Comparison of ENCODE assay signal across 16 cellular contexts in the genomic region with DNA sequence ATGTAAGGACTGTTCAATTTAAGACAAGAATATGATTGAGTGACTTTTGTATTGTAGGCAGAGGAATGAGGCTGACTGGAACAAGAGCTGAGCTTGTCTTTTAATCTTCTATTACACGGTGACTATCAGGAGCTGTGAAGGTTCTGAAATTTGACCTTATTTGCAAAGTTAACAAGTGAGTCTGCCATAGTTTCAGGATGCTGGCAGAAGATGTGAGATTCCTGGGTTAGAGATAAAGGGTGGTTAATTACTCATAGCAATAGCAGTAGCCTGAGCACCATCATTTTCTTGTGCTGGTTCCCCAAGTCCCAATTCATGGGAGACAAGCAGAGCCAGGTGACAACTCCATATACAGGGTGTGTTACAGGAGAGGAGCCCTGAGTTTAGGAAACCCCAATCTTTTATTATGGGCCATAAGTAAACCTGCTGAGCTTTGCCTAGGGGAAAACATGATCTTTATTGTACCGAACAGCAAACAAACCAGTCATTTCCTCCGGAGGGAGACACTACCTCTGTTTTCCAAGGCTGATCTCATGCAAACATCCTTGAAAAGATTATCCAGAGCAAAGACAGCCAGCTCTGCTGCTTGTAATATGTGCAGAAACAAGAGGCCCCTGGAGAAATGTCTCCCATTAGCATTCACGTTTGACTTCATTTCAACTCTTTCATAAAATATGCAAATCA. TPM values are rescaled to one million over a fixed set of nuclear protein-coding genes. Genes with fewer than 3 reads are reported as not detected.
DNase-seq lines count a peak whose midpoint lies in the region; ATAC-seq and TF ChIP-seq lines count a peak whose summit lies in the region.
"Had no signal": no experiment of that assay in that cellular context is flagged by ENCODE, and none has a peak within 500 bp of the region (broad histone marks: within the 10 kb centered on the region; RNA-seq: fewer than 3 reads in every experiment).

No MANE protein-coding gene starts in this region.

- no peaks in the 10 kb centered on the region for H3K79me2 ChIP-seq in smooth muscle cell (ENCODE audit: low read depth)

- no peaks in the 10 kb centered on the region for H3K27me3 ChIP-seq in endodermal cell (ENCODE audit: control insufficient read depth, insufficient read depth, low read length, poor library complexity, severe bottlenecking)
- H3K27me3 ChIP-seq in smooth muscle cell (ENCODE audit: low read depth): no peaks in the 10 kb centered on the region

- 85% methylated on average over 3 to 4 of the region's 4 CpGs for WGBS in endodermal cell (ENCODE audit: insufficient coverage in 1 of 2, insufficient read length in 1 of 2), 2 experiments
- 55% methylated on average over 4 of the region's 4 CpGs for WGBS in smooth muscle cell (ENCODE audit: low lambda C conversion rate)

- no peak overlapping the region for H2AFZ ChIP-seq in smooth muscle cell (ENCODE audit: low read depth)

- no peak overlapping the region for H3K4me3 Mint-ChIP-seq in endodermal cell

- H3K4me2 ChIP-seq in smooth muscle cell: no peak overlapping the region
- H3K4me2 ChIP-seq: A549 had no signal

- H3K27ac Mint-ChIP-seq in endodermal cell: no peak overlapping the region

- H3K9ac ChIP-seq in endodermal cell (ENCODE audit: extremely low read depth, low read length, poor library complexity, severe bottlenecking): no peak overlapping the region
- no peak overlapping the region for H3K9ac ChIP-seq in smooth muscle cell (ENCODE audit: low read depth)

- H3K9me3 ChIP-seq in endodermal cell (ENCODE audit: control insufficient read depth, low read length): peaks cover 19% of the 10 kb centered on the region
- H3K9me3 ChIP-seq in smooth muscle cell (replicated peaks; ENCODE audit: low read depth): no peaks in the 10 kb centered on the region
- H3K9me3 ChIP-seq: A549, mucosa of descending colon had no signal

- H3K4me3 ChIP-seq in endodermal cell (ENCODE audit: low read length) (peak overlapping the region; percentile 30), retinal pigment epithelial cell (ENCODE audit: low read length) (no peak overlapping the region), smooth muscle cell (no peak overlapping the region)
- H3K4me3 ChIP-seq: A549, mucosa of descending colon had no signal

- H3K36me3 ChIP-seq in endodermal cell (ENCODE audit: control insufficient read depth, insufficient read depth, low read length) (peaks cover 4% of the 10 kb centered on the region), smooth muscle cell (ENCODE audit: low read depth) (no peaks in the 10 kb centered on the region)

- H4K20me1 ChIP-seq in smooth muscle cell (ENCODE audit: low read depth): no peaks in the 10 kb centered on the region

- H3K27me3 Mint-ChIP-seq in endodermal cell (ENCODE audit: insufficient read depth): peaks cover 3% of the 10 kb centered on the region

- peak; percentile 25 for DNase-seq in NCI-H2029 treated with DMSO at 0.1 percent for 48 hours (lab: John Stamatoyannopoulos, UW)
- no peak for DNase-seq in NCI-H2029 (lab: John Stamatoyannopoulos, UW)
- peak; percentile 84 for DNase-seq in NCI-H69 (lab: John Stamatoyannopoulos, UW)
- peak; percentile 36 for DNase-seq in endodermal cell
- DNase-seq in retinal pigment epithelial cell (ENCODE audit: low read depth): no peak
- no peak for DNase-seq in activated CD4-positive, CD25-positive, alpha-beta regulatory T cell (lab: John Stamatoyannopoulos, UW)
- no peak for DNase-seq in smooth muscle cell (lab: John Stamatoyannopoulos, UW; ENCODE audit: unreplicated experiment)
- DNase-seq: activated CD4-positive, alpha-beta T cell treated with anti-CD3 and anti-CD28 coated beads, Interleukin-2, amount 50 U/mL, for 48 hours; activated naive CD4-positive, alpha-beta T cell; DND-41; left ventricle myocardium superior; mucosa of descending colon; SHP77 treated with DMSO at 0.1 percent for 48 hours had no signal

- H3K4me1 ChIP-seq in endodermal cell (ENCODE audit: control insufficient read depth, insufficient read depth, low read length) (peaks cover 4% of the 10 kb centered on the region), smooth muscle cell (ENCODE audit: low read depth) (no peaks in the 10 kb centered on the region)
- H3K4me1 ChIP-seq: A549 had no signal

- H3K36me3 Mint-ChIP-seq in endodermal cell (ENCODE audit: low read depth): peaks cover 7% of the 10 kb centered on the region

- no peak overlapping the region for H3K27ac ChIP-seq in endodermal cell (ENCODE audit: low read depth, low read length)
- no peak overlapping the region for H3K27ac ChIP-seq in smooth muscle cell (ENCODE audit: low read depth)
- H3K27ac ChIP-seq: A549, HL-60 had no signal

- H3F3A ChIP-seq in smooth muscle cell (ENCODE audit: low read depth): no peaks in the 10 kb centered on the region

- H3K9me3 Mint-ChIP-seq in endodermal cell: peaks cover 27% of the 10 kb centered on the region

- ATAC-seq in GM19452 (IDR thresholded peaks at IDR 0.05; ENCODE audit: unreplicated experiment): no peak
- ATAC-seq: A549, left ventricle myocardium superior, mucosa of descending colon had no signal

- peak; percentile 17 for TF ChIP-seq CTCF in endodermal cell (conservative IDR thresholded peaks at IDR 0.05)
- peak; percentile 14 for TF ChIP-seq CTCF in retinal pigment epithelial cell (conservative IDR thresholded peaks at IDR 0.05; ENCODE audit: low read depth, low read length)
- TF ChIP-seq CTCF in smooth muscle cell (IDR thresholded peaks at IDR 0.05; ENCODE audit: borderline replicate concordance, insufficient read depth, poor library complexity, severe bottlenecking): no peak

- peaks cover 37% of the 10 kb centered on the region for H3K4me1 Mint-ChIP-seq in endodermal cell

RNA-seq across cellular contexts. Expression of a gene that starts 51.7 kb away (rescaled TPM):
- 100 to 1,000 TPM; 136 to 298 TPM for total RNA-seq in endodermal cell
- polyA plus RNA-seq in endodermal cell (2013, experiment 1 of 2): 70.7 TPM
- polyA plus RNA-seq in endodermal cell (2013, experiment 2 of 2): 52.5 TPM
- total RNA-seq in smooth muscle cell: 13.5 and 22.8 TPM in 2 replicates
- 13.4 and 27.3 TPM in 2 replicates for polyA plus RNA-seq in smooth muscle cell

Comparison
In these comparisons a context has a peak if more than half of its experiments do, and no peak if none do; other contexts are left out.
1. DNase-seq: peak in NCI-H2029 treated with DMSO at 0.1 percent for 48 hours (single experiment), NCI-H69 (single experiment) and endodermal cell (single experiment); none in NCI-H2029 (single experiment), retinal pigment epithelial cell (single experiment), activated CD4-positive, CD25-positive, alpha-beta regulatory T cell (0 of 4) and smooth muscle cell (single experiment).